Comparison of ENCODE assay signal across 11 cellular contexts in genomic region chr6:90179190-90180169, GRCh38.
DNase-seq lines count a peak whose midpoint lies in the region; ATAC-seq, FAIRE-seq and TF ChIP-seq lines count a peak whose summit lies in the region.
"Had no signal": no experiment of that assay in that cellular context is flagged by ENCODE, and none has a peak within 500 bp of the region (broad histone marks: within the 10 kb centered on the region; RNA-seq: fewer than 3 reads in every experiment).

No MANE protein-coding gene starts in this region.

- FAIRE-seq in bronchial epithelial cell (lab: Jason Lieb, UNC): no peak

- H3K4me3 ChIP-seq in bronchial epithelial cell (ENCODE audit: low read depth, low read length) (no peak overlapping the region), H7 (ENCODE audit: insufficient read depth, low read depth, low read length) (no peak overlapping the region)
- H3K4me3 ChIP-seq: BLaER1, pancreas had no signal

- H3K9me3 Mint-ChIP-seq in osteocyte (ENCODE audit: unreplicated experiment): no peaks in the 10 kb centered on the region

- H3K36me3 ChIP-seq in bronchial epithelial cell (ENCODE audit: control insufficient read depth, insufficient read depth, low read length): no peaks in the 10 kb centered on the region
- H3K36me3 ChIP-seq in H7 (replicated peaks; ENCODE audit: control insufficient read depth, insufficient read depth, low read length): no peaks in the 10 kb centered on the region
- H3K36me3 ChIP-seq: pancreas had no signal

- peak; percentile 37; the same call in 1 of the 2 replicates for TF ChIP-seq CTCF in LNCAP (IDR thresholded peaks at IDR 0.05)
- peak; percentile 25 for TF ChIP-seq CTCF in bronchial epithelial cell (IDR thresholded peaks at IDR 0.05; ENCODE audit: insufficient read depth, low read length, severe bottlenecking)
- TF ChIP-seq CTCF in osteocyte (IDR thresholded peaks at IDR 0.05): peak; percentile 43

- H3K4me3 Mint-ChIP-seq in osteocyte (ENCODE audit: unreplicated experiment): no peak overlapping the region

- peaks cover 22% of the 10 kb centered on the region for H3K27me3 Mint-ChIP-seq in osteocyte (ENCODE audit: unreplicated experiment)

- no peaks in the 10 kb centered on the region for H3K27me3 ChIP-seq in bronchial epithelial cell (ENCODE audit: control insufficient read depth, insufficient read depth, low read length)
- no peaks in the 10 kb centered on the region for H3K27me3 ChIP-seq in H7 (ENCODE audit: control insufficient read depth, insufficient read depth, low read length)
- H3K27me3 ChIP-seq: BLaER1, pancreas had no signal

- peaks cover 5% of the 10 kb centered on the region for H3K4me1 Mint-ChIP-seq in osteocyte (ENCODE audit: unreplicated experiment)

- no peak overlapping the region for H3K27ac Mint-ChIP-seq in osteocyte (ENCODE audit: unreplicated experiment)

- peak; percentile 31 for DNase-seq in NCI-H82 (lab: John Stamatoyannopoulos, UW)
- no peak for DNase-seq in NCI-H82 treated with DMSO at 0.1 percent for 48 hours (lab: John Stamatoyannopoulos, UW; ENCODE audit: unreplicated experiment)
- peak; percentile 20 for DNase-seq in bronchial epithelial cell (ENCODE audit: low read depth)
- DNase-seq in osteocyte (ENCODE audit: extremely low spot score, unreplicated experiment): no peak
- DNase-seq in NCI-H1694 (lab: John Stamatoyannopoulos, UW): no peak
- no peak for DNase-seq in H7
- DNase-seq: activated CD4-positive, CD25-positive, alpha-beta regulatory T cell; pancreas had no signal

- no peaks in the 10 kb centered on the region for H3K36me3 Mint-ChIP-seq in osteocyte (ENCODE audit: unreplicated experiment)

- no peak for ATAC-seq in GM21825 (IDR thresholded peaks at IDR 0.05; ENCODE audit: unreplicated experiment)

Comparison
In these comparisons a context has a peak if more than half of its experiments do, and no peak if none do; other contexts are left out.
1. DNase-seq: peak in NCI-H82 (single experiment) and bronchial epithelial cell (single experiment); none in NCI-H82 treated with DMSO at 0.1 percent for 48 hours (single experiment), osteocyte (single experiment), NCI-H1694 (single experiment) and H7 (single experiment).
2. Peak in every context shown above with its lines, with median percentiles within 50 percentile points of each other: CTCF ChIP-seq.